In the genomic region with DNA sequence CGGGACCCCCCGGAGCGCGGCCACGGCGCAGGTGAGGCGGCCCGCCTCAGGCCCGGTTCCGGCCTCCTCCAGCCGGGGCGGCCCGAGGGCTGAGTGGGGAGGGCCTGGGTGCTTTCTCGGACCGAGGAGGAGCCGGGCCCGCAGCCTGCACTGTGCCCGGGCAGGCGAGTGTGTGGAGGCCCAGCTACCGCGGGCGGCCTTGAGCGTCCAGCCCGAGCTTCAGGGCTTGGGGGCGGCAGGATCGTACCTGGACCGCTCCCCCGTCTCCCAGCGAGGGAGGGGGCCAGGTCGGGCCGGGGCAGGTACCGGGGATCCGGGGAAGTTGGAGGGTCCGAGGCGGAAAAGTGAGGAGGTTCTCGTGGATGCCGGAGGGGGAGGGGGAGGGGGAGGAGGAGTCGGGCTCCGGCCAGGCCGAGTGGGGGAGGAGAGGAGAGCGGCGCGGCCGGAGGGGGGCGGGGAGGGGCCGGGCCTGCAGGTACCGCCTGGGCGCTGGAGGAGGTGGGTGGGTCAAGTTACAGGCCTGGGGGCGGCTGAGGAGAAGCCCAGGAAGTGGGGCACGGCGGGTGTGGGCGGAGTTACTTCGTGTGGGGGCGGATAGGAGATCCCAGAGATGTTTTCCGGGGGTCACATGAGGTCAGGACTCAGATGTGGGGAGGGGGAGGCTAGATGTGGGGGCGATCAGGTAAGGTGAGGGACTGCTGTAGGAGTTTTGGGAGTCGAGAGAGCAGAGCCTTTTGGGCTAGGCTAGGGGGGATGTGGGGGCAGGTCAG, we compare ENCODE assay signal across 8 cellular contexts. TPM values are rescaled to one million over a fixed set of nuclear protein-coding genes. Genes with fewer than 3 reads are reported as not detected.
DNase-seq lines count a peak whose midpoint lies in the region; ATAC-seq and TF ChIP-seq lines count a peak whose summit lies in the region.

No MANE protein-coding gene starts in this region.

- no peaks in the 10 kb centered on the region for H3K9me3 Mint-ChIP-seq in memory B cell

- H3K4me3 Mint-ChIP-seq in memory B cell, result peak overlapping the region; percentile 85

- no peak for TF ChIP-seq EP300 in tibial nerve (IDR thresholded peaks at IDR 0.05)

- H3K4me3 ChIP-seq in RWPE2 (ENCODE audit: severe bottlenecking) (peak overlapping the region; percentile 87), coronary artery (peak overlapping the region; percentile 89), tibial nerve (peak overlapping the region; percentile 56 to 99 (median 92))

- ATAC-seq in HG03139 (IDR thresholded peaks at IDR 0.05; ENCODE audit: unreplicated experiment), result peak; percentile 9
- peak; percentile 48 for ATAC-seq in RWPE2 (ENCODE audit: low read depth)
- no peak for ATAC-seq in memory B cell (ENCODE audit: low read depth)

- H3K4me1 Mint-ChIP-seq in memory B cell, result peaks cover 33% of the 10 kb centered on the region

- H3K27ac Mint-ChIP-seq in memory B cell, result peak overlapping the region; percentile 55

- TF ChIP-seq CTCF in RWPE2 (IDR thresholded peaks at IDR 0.05; ENCODE audit: poor library complexity, severe bottlenecking), result no peak
- no peak for TF ChIP-seq CTCF in coronary artery (IDR thresholded peaks at IDR 0.05)
- no peak for TF ChIP-seq CTCF in tibial nerve (IDR thresholded peaks at IDR 0.05)

- no peaks in the 10 kb centered on the region for H3K9me3 ChIP-seq in RWPE2 (ENCODE audit: severe bottlenecking)
- no peaks in the 10 kb centered on the region for H3K9me3 ChIP-seq in tibial nerve

- no peak for TF ChIP-seq POLR2A in tibial nerve (IDR thresholded peaks at IDR 0.05)

- no peaks in the 10 kb centered on the region for H3K27me3 ChIP-seq in RWPE2 (ENCODE audit: insufficient read depth, poor library complexity, severe bottlenecking)
- H3K27me3 ChIP-seq in tibial nerve, result no peaks in the 10 kb centered on the region

- no peaks in the 10 kb centered on the region for H3K27me3 Mint-ChIP-seq in memory B cell

- peak; percentile 6 to 49 for DNase-seq in NCI-H526 (lab: John Stamatoyannopoulos, UW)
- DNase-seq in NCI-H526 treated with DMSO at 0.1 percent for 48 hours (lab: John Stamatoyannopoulos, UW), result no peak
- peak; percentile 86 for DNase-seq in RWPE2 (ENCODE audit: low spot score)
- no peak for DNase-seq in coronary artery (ENCODE audit: low spot score)
- DNase-seq in memory B cell (ENCODE audit: low spot score in 2 of 2), result peak in 1 of 2 donors; percentile 24
- no peak for DNase-seq in tibial nerve (ENCODE audit: low spot score in 2 of 2)
- no peak for DNase-seq in superior temporal gyrus (ENCODE audit: extremely low spot score)

- H3K36me3 Mint-ChIP-seq in memory B cell, result peaks cover 2% of the 10 kb centered on the region

- peaks cover 39% of the 10 kb centered on the region for H3K36me3 ChIP-seq in RWPE2 (ENCODE audit: low read depth)
- H3K36me3 ChIP-seq in tibial nerve, result peaks cover 0 to 21% (median 0%) of the 10 kb centered on the region in 3 donors

- H3K27ac ChIP-seq in RWPE2 (ENCODE audit: poor library complexity, severe bottlenecking) (peak overlapping the region; percentile 88), coronary artery (peak overlapping the region in 1 of 2 donors; percentile 37), tibial nerve (peak overlapping the region in 3 of 4 donors; percentile 5 to 84 (median 75))

- WGBS in tibial nerve, 2 donors, result 1 to 3% methylated on average over 25 to 37 of the region's 57 CpGs

- H3K4me1 ChIP-seq in RWPE2 (ENCODE audit: insufficient read depth, poor library complexity, severe bottlenecking), result peaks cover 8% of the 10 kb centered on the region
- peaks cover 0 to 70% (median 26%) of the 10 kb centered on the region in 4 donors for H3K4me1 ChIP-seq in tibial nerve

RNA-seq across cellular contexts. Expression of gene NACC1, which starts 0.5 kb away (rescaled TPM):
- total RNA-seq in tibial nerve, result 10 to 100 TPM; 15.3 to 37.1 (median 25.8) TPM

RNA-seq across cellular contexts. Expression of gene TRMT1, which starts 2.1 kb away (rescaled TPM):
- total RNA-seq in tibial nerve, result 10 to 100 TPM; 38.4 to 92.7 (median 49.2) TPM

RNA-seq across cellular contexts. Expression of gene LYL1, which starts 16.0 kb away (rescaled TPM):
- 10 to 100 TPM; 21.1 to 43.5 (median 25.8) TPM for total RNA-seq in tibial nerve

RNA-seq across cellular contexts. Expression of gene STX10, which starts 31.6 kb away (rescaled TPM):
- 100 to 1,000 TPM in 1 of 4 donors, 10 to 100 TPM in 3; 58.6 to 145 (median 86.6) TPM for total RNA-seq in tibial nerve

RNA-seq across cellular contexts. Expression of gene IER2, which starts 31.6 kb away (rescaled TPM):
- total RNA-seq in tibial nerve, result 10 to 100 TPM; 37.3 to 77.4 (median 58.3) TPM

Comparison
In these comparisons a context has a peak if more than half of its experiments do, and no peak if none do; other contexts are left out.
1. DNase-seq: peak in NCI-H526 (2 of 2) and RWPE2 (single experiment); none in NCI-H526 treated with DMSO at 0.1 percent for 48 hours (single experiment), coronary artery (single experiment), tibial nerve (0 of 2) and superior temporal gyrus (single experiment).
2. Peak in every context shown above with its lines, with median percentiles within 50 percentile points of each other: H3K4me3 ChIP-seq.